21 cellular contexts compared by ENCODE assay signal in the genomic region with DNA sequence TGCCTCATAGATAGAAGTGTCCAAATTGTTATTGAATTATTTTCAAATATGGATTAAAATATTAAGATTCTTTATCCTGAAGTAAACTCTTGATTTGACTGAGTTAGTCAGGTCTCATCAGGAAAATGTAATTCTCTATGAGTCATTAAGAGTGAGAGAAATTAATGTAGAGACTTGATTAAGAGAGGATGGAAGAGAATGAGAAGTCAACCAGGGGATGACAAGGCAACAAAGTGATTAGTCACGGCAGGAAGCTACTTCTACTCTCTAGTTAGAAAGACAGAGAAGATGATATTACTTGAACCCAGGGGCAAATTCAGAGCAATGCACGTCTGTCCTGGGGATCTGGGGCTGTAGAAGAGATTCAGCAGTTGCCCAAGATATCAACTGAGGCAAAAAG.
"Had no signal": no experiment of that assay in that cellular context is flagged by ENCODE, and none has a peak within 500 bp of the region (broad histone marks: within the 10 kb centered on the region; RNA-seq: fewer than 3 reads in every experiment).

No MANE protein-coding gene starts in this region.

- DNase-seq: activated CD4-positive, CD25-positive, alpha-beta regulatory T cell; activated CD8-positive, alpha-beta memory T cell treated with anti-CD3 and anti-CD28 coated beads, Interleukin-2, amount 50 U/mL, for 4 hours; activated CD8-positive, alpha-beta T cell treated with anti-CD3 and anti-CD28 coated beads for 36 hours; activated gamma-delta T cell treated with Interleukin-2 at 50 U/mL for 16 hours; activated naive CD4-positive, alpha-beta T cell treated with anti-CD3 and anti-CD28 coated beads, Interleukin-2, amount 10 ng/mL, durations not matched to agents 7 days and 5 days; activated naive CD8-positive, alpha-beta T cell treated with anti-CD3 and anti-CD28 coated beads for 36 hours; activated T-cell treated with anti-CD3 and anti-CD28 coated beads, Interleukin-2, amount 50 U/mL, for 72 hours; anterior cingulate cortex; central memory CD4-positive, alpha-beta T cell; Karpas-422; MM.1S; NCI-H1105; NCI-H1436; NCI-H187; NCI-H2081; NCI-H510A treated with DMSO at 0.1 percent for 48 hours; NK-92 treated with Interleukin-12 subunit alpha and Interleukin-12 subunit beta, amount 100 ng/mL, for 24 hours; Peyer's patch; SHP77 had no signal

- H3K4me3 ChIP-seq: breast epithelium, Peyer's patch, SJSA1 had no signal

- ATAC-seq: activated CD8-positive, alpha-beta T cell treated with anti-CD3 and anti-CD28 coated beads for 36 hours; activated T-cell treated with anti-CD3 and anti-CD28 coated beads, Interleukin-2, amount 50 U/mL, for 72 hours had no signal
